In genomic region chr10:62816179-62817119, GRCh38 we compare ENCODE assay signal across 8 cellular contexts. TPM values are rescaled to one million over a fixed set of nuclear protein-coding genes. Genes with fewer than 3 reads are reported as not detected.
DNase-seq lines count a peak whose midpoint lies in the region; ATAC-seq and TF ChIP-seq lines count a peak whose summit lies in the region.

Gene EGR2, minus strand, starts transcription at chr10:62816366. Its CDS starts 337 bp downstream, at chr10:62816029.

- peaks cover 84% of the 10 kb centered on the region for H3K27me3 ChIP-seq in HUES48 (ENCODE audit: control insufficient read depth, insufficient read depth, low read length)
- H3K27me3 ChIP-seq in OCI-LY1 (ENCODE audit: insufficient read depth, low read length), result no peaks in the 10 kb centered on the region; the same call in 1 of the 2 replicates
- H3K27me3 ChIP-seq in mononuclear cell (ENCODE audit: insufficient read depth, low read length), result peaks cover 54% of the 10 kb centered on the region

- no peaks in the 10 kb centered on the region for H3K9me2 ChIP-seq in OCI-LY1 (ENCODE audit: low read depth, low read length)

- peak within 1 kb of the TSS; percentile 86 for H3K27ac ChIP-seq in HUES48 (ENCODE audit: low read depth, low read length)
- H3K27ac ChIP-seq in OCI-LY1 (ENCODE audit: low read depth, low read length, poor library complexity, severe bottlenecking), result no peak within 1 kb of the TSS

- H3K4me1 ChIP-seq in HUES48 (ENCODE audit: control insufficient read depth, insufficient read depth, low read length) (peaks cover 4% of the 10 kb centered on the region), OCI-LY1 (ENCODE audit: insufficient read depth, low read length, severe bottlenecking) (peaks cover 22% of the 10 kb centered on the region), mononuclear cell (ENCODE audit: insufficient read depth, low read length) (peaks cover 51% of the 10 kb centered on the region)

- peak within 1 kb of the TSS; percentile 72 for H3K4me3 ChIP-seq in HUES48 (ENCODE audit: low read depth, low read length)
- H3K4me3 ChIP-seq in OCI-LY1 (ENCODE audit: low read depth, low read length, poor library complexity, severe bottlenecking), result peak within 1 kb of the TSS; percentile 64
- H3K4me3 ChIP-seq in mononuclear cell (ENCODE audit: low read length), result peak within 1 kb of the TSS; percentile 65

- H3K9me3 ChIP-seq in HUES48 (ENCODE audit: control insufficient read depth, insufficient read depth, low read length) (no peaks in the 10 kb centered on the region), OCI-LY1 (ENCODE audit: low read length) (no peaks in the 10 kb centered on the region), mononuclear cell (ENCODE audit: low read depth, low read length) (no peaks in the 10 kb centered on the region)

- peak; percentile 73 for ATAC-seq in GM21390 (IDR thresholded peaks at IDR 0.05; ENCODE audit: unreplicated experiment)

- H3K36me3 ChIP-seq in HUES48 (ENCODE audit: control insufficient read depth, insufficient read depth, low read length) (no peaks in the 10 kb centered on the region), OCI-LY1 (ENCODE audit: insufficient read depth, low read length) (no peaks in the 10 kb centered on the region)

- H3K79me2 ChIP-seq in OCI-LY1 (ENCODE audit: insufficient read depth, low read length), result no peaks in the 10 kb centered on the region

- peak within 1 kb of the TSS; percentile 65 for H3K4me2 ChIP-seq in OCI-LY1 (ENCODE audit: low read length)

- in situ Hi-C loops in Caki2 (cut with HindIII; ENCODE audit: low pct_unique_long_range_greater_than_20kb, low sequenced_read_pairs), result loop anchor here (25.0 kb wide), 1 partner anchor 204 kb away; no protein-coding TSS in a partner anchor

- H3F3A ChIP-seq in OCI-LY1 (ENCODE audit: insufficient read depth, low read length), result no peaks in the 10 kb centered on the region

- no peak for TF ChIP-seq CTCF in OCI-LY1 (IDR thresholded peaks at IDR 0.05; ENCODE audit: low read length)

- H3K9ac ChIP-seq in HUES48 (ENCODE audit: low read depth, low read length), result peak within 1 kb of the TSS; percentile 68
- peak within 1 kb of the TSS; percentile 54 for H3K9ac ChIP-seq in OCI-LY1 (ENCODE audit: low read length)

- no peak within 1 kb of the TSS for H2AFZ ChIP-seq in OCI-LY1 (ENCODE audit: low read length)

- no peaks in the 10 kb centered on the region for H4K20me1 ChIP-seq in OCI-LY1 (ENCODE audit: insufficient read depth, low read length)

- DNase-seq in Caki2 (ENCODE audit: low read depth) (peak; percentile 97), activated T-cell treated with anti-CD3 and anti-CD28 coated beads for 4 hours (peak; percentile 91), epidermal melanocyte (ENCODE audit: insufficient read length, low spot score) (peak; percentile 96)
- DNase-seq in stimulated activated CD8-positive, alpha-beta memory T cell treated with anti-CD3 and anti-CD28 coated beads, Interleukin-2, amount 100 ng/mL, for 48 hours (ENCODE audit: low read depth in 2 of 2), result peak; percentile 84 to 91

RNA-seq across cellular contexts. Expression of gene EGR2, which starts in this region (rescaled TPM):
- 0.03 TPM in 1 of 2 replicates, not detected in the other for total RNA-seq in Caki2 (2014; rRNA removed; shearing (Covaris generic); ENCODE audit: low replicate concordance)
- total RNA-seq in mononuclear cell, result 11.9 TPM

Comparison
In these comparisons a context has a peak if more than half of its experiments do, and no peak if none do; other contexts are left out.
1. RNA of gene EGR2 (total RNA-seq): 11.9 TPM in mononuclear cell (single experiment); 0.03 TPM in Caki2; every median in the first group is over 10 times any median in the second.
2. Peak in DNase-seq in Caki2; RNA of the gene not detected or under 1 TPM.
3. Peak in every context shown above with its lines, with median percentiles within 50 percentile points of each other: DNase-seq and H3K4me3 ChIP-seq.